25 cellular contexts compared by ENCODE assay signal in genomic region chr15:22799902-22800301, GRCh38.
"Had no signal": no experiment of that assay in that cellular context is flagged by ENCODE, and none has a peak within 500 bp of the region (broad histone marks: within the 10 kb centered on the region; RNA-seq: fewer than 3 reads in every experiment).

No MANE protein-coding gene starts in this region.

- H3K27ac ChIP-seq: body of pancreas, hepatocyte, left lung, sigmoid colon, thoracic aorta, vagina had no signal

- H3K4me1 ChIP-seq: body of pancreas, left lung, sigmoid colon, vagina had no signal

- H3K27me3 ChIP-seq: body of pancreas, hepatocyte, left lung, sigmoid colon, vagina had no signal

- H3K9me3 Mint-ChIP-seq: activated CD4-positive, alpha-beta memory T cell treated with anti-CD3 and anti-CD28 coated beads, Interleukin-2, amount 10 ng/mL, durations not matched to agents 7 days and 5 days; activated naive CD8-positive, alpha-beta T cell treated with anti-CD3 and anti-CD28 coated beads, Interleukin-2, amount 50 U/mL, for 24 hours; immature natural killer cell; naive thymus-derived CD4-positive, alpha-beta T cell; neural crest cell; type B pancreatic cell had no signal

- H3K27ac Mint-ChIP-seq: activated CD4-positive, alpha-beta memory T cell treated with anti-CD3 and anti-CD28 coated beads, Interleukin-2, amount 10 ng/mL, durations not matched to agents 7 days and 5 days; activated naive CD8-positive, alpha-beta T cell treated with anti-CD3 and anti-CD28 coated beads, Interleukin-2, amount 50 U/mL, for 24 hours; immature natural killer cell; naive thymus-derived CD4-positive, alpha-beta T cell; type B pancreatic cell had no signal

- ATAC-seq: activated naive CD8-positive, alpha-beta T cell treated with anti-CD3 and anti-CD28 coated beads, Interleukin-2, amount 50 U/mL, for 24 hours; body of pancreas; esophagus mucosa; left lung; naive thymus-derived CD4-positive, alpha-beta T cell had no signal

- H3K9me3 ChIP-seq: body of pancreas, left lung, sigmoid colon, thoracic aorta, vagina had no signal

- DNase-seq: activated CD4-positive, alpha-beta memory T cell treated with anti-CD3 and anti-CD28 coated beads, Interleukin-2, amount 10 ng/mL, durations not matched to agents 7 days and 5 days; activated CD4-positive, alpha-beta T cell treated with anti-CD3 and anti-CD28 coated beads for 48 hours; activated effector memory CD4-positive, alpha-beta T cell treated with anti-CD3 and anti-CD28 coated beads, Interleukin-2, amount 50 U/mL, for 16 hours; activated naive CD4-positive, alpha-beta T cell treated with anti-CD3 and anti-CD28 coated beads, Interleukin-2, amount 50 U/mL, for 16 hours; activated naive CD8-positive, alpha-beta T cell treated with anti-CD3 and anti-CD28 coated beads, Interleukin-2, amount 50 U/mL, for 24 hours; body of pancreas; caudate nucleus; effector memory CD4-positive, alpha-beta T cell; foreskin melanocyte; immature natural killer cell; left lung; naive thymus-derived CD4-positive, alpha-beta T cell; retina; sigmoid colon; stimulated activated CD4-positive, alpha-beta T cell treated with anti-CD3 and anti-CD28 coated beads, Interleukin-15, amount 100 ng/mL, for 24 hours; stimulated activated CD4-positive, alpha-beta T cell treated with anti-CD3 and anti-CD28 coated beads, Interleukin-4, amount 100 ng/mL, for 1 hour; stimulated activated naive CD4-positive, alpha-beta T cell had no signal

- H3K4me3 ChIP-seq: body of pancreas, hepatocyte, left lung, lung, sigmoid colon, smooth muscle cell, thoracic aorta, vagina had no signal

- H3K27me3 Mint-ChIP-seq: activated CD4-positive, alpha-beta memory T cell treated with anti-CD3 and anti-CD28 coated beads, Interleukin-2, amount 10 ng/mL, durations not matched to agents 7 days and 5 days; activated naive CD8-positive, alpha-beta T cell treated with anti-CD3 and anti-CD28 coated beads, Interleukin-2, amount 50 U/mL, for 24 hours; naive thymus-derived CD4-positive, alpha-beta T cell; type B pancreatic cell had no signal

- H3K4me1 Mint-ChIP-seq: neural crest cell had no signal

- H3K4me3 Mint-ChIP-seq: activated CD4-positive, alpha-beta memory T cell treated with anti-CD3 and anti-CD28 coated beads, Interleukin-2, amount 10 ng/mL, durations not matched to agents 7 days and 5 days; activated naive CD8-positive, alpha-beta T cell treated with anti-CD3 and anti-CD28 coated beads, Interleukin-2, amount 50 U/mL, for 24 hours; immature natural killer cell; naive thymus-derived CD4-positive, alpha-beta T cell; neural crest cell; type B pancreatic cell had no signal

- H3K36me3 Mint-ChIP-seq: immature natural killer cell, type B pancreatic cell had no signal

- H3K36me3 ChIP-seq: left lung, sigmoid colon, thoracic aorta, vagina had no signal
